10 cellular contexts compared by ENCODE assay signal in genomic region chr6:45555981-45556771, GRCh38.
A peak's percentile ranks its signal among the peaks of the same experiment; 100 is the strongest.
DNase-seq lines count a peak whose midpoint lies in the region; ATAC-seq, FAIRE-seq and TF ChIP-seq lines count a peak whose summit lies in the region.
"Had no signal": no experiment of that assay in that cellular context is flagged by ENCODE, and none has a peak within 500 bp of the region (broad histone marks: within the 10 kb centered on the region; RNA-seq: fewer than 3 reads in every experiment).

No MANE protein-coding gene starts in this region.

- POLR2A ChIA-PET in endothelial cell of umbilical vein (lab: Charles Lee): no interaction called here

- H3K4me2 ChIP-seq in endothelial cell of umbilical vein (ENCODE audit: insufficient read depth, low read length): peak overlapping the region; percentile 2

- H3K79me2 ChIP-seq in endothelial cell of umbilical vein (ENCODE audit: control insufficient read depth, insufficient read depth, low read length): no peaks in the 10 kb centered on the region

- H3K27ac ChIP-seq in endothelial cell of umbilical vein (ENCODE audit: insufficient read depth, low read depth, low read length): no peak overlapping the region
- peak overlapping the region; percentile 31 for H3K27ac ChIP-seq in muscle layer of duodenum (ENCODE audit: low read length)
- peak overlapping the region; percentile 74 for H3K27ac ChIP-seq in vagina

- no peak overlapping the region for H3K9ac ChIP-seq in endothelial cell of umbilical vein (replicated peaks; ENCODE audit: extremely low read depth, insufficient read depth, low read length)

- no peak for DNase-seq in activated naive CD8-positive, alpha-beta T cell treated with anti-CD3 and anti-CD28 coated beads, Interleukin-2, amount 50 U/mL, for 24 hours
- DNase-seq in activated naive CD8-positive, alpha-beta T cell treated with anti-CD3 and anti-CD28 coated beads for 36 hours: no peak
- DNase-seq in endothelial cell of umbilical vein (ENCODE audit: low read depth, low spot score) (no peak), vagina (ENCODE audit: extremely low spot score in 2 of 2) (peak in 1 of 2 donors; percentile 77), GF-D8 (lab: John Stamatoyannopoulos, UW) (no peak), AG08395 (ENCODE audit: low spot score) (no peak), HK-2 (ENCODE audit: unreplicated experiment) (no peak)
- DNase-seq: ACHN, NCI-H1092 treated with DMSO at 0.1 percent for 48 hours had no signal

- CTCF ChIA-PET in endothelial cell of umbilical vein (lab: Charles Lee): interaction anchor here (0.7 kb wide), 1 partner anchor 831 kb away, joined by 3 read pairs; no protein-coding TSS in a partner anchor

- no TSS peak for BruUV-seq in endothelial cell of umbilical vein (replicated peaks; lab: Mats Ljungman, UMichigan)

- H3K27me3 ChIP-seq in endothelial cell of umbilical vein (ENCODE audit: control insufficient read depth in 2 of 2, insufficient read depth in 2 of 2, low read length in 2 of 2) (peaks cover 11 to 24% of the 10 kb centered on the region in 2 experiments), muscle layer of duodenum (ENCODE audit: low read depth, low read length) (no peaks in the 10 kb centered on the region), vagina (no peaks in the 10 kb centered on the region)

- peaks cover 8% of the 10 kb centered on the region for H3K9me3 Mint-ChIP-seq in activated naive CD8-positive, alpha-beta T cell treated with anti-CD3 and anti-CD28 coated beads, Interleukin-2, amount 50 U/mL, for 24 hours
- H3K9me3 Mint-ChIP-seq in activated naive CD8-positive, alpha-beta T cell treated with anti-CD3 and anti-CD28 coated beads for 36 hours: no peaks in the 10 kb centered on the region

- no peak overlapping the region for H2AFZ ChIP-seq in endothelial cell of umbilical vein (ENCODE audit: low read depth, low read length)

- no peak overlapping the region for H3K4me3 Mint-ChIP-seq in activated naive CD8-positive, alpha-beta T cell treated with anti-CD3 and anti-CD28 coated beads, Interleukin-2, amount 50 U/mL, for 24 hours
- no peak overlapping the region for H3K4me3 Mint-ChIP-seq in activated naive CD8-positive, alpha-beta T cell treated with anti-CD3 and anti-CD28 coated beads for 36 hours

- H3K9me3 ChIP-seq in endothelial cell of umbilical vein (replicated peaks; ENCODE audit: control insufficient read depth, insufficient read depth, low read length) (no peaks in the 10 kb centered on the region), muscle layer of duodenum (ENCODE audit: control insufficient read depth in 1 of 2, low read length in 2 of 2) (no peaks in the 10 kb centered on the region), vagina (no peaks in the 10 kb centered on the region)

- ATAC-seq in activated naive CD8-positive, alpha-beta T cell treated with anti-CD3 and anti-CD28 coated beads, Interleukin-2, amount 50 U/mL, for 24 hours: no peak

- no peak overlapping the region for H3K4me3 ChIP-seq in endothelial cell of umbilical vein (replicated peaks in 1 of 3; ENCODE audit: insufficient read depth in 1 of 3, low read depth in 1 of 3, low read length in 3 of 3)
- H3K4me3 ChIP-seq in muscle layer of duodenum (ENCODE audit: low read depth in 1 of 2, low read length in 2 of 2): peak overlapping the region; percentile 16 to 45
- H3K4me3 ChIP-seq in vagina: peak overlapping the region; percentile 30 to 33

- H3K4me1 Mint-ChIP-seq in activated naive CD8-positive, alpha-beta T cell treated with anti-CD3 and anti-CD28 coated beads, Interleukin-2, amount 50 U/mL, for 24 hours: peaks cover 41% of the 10 kb centered on the region
- H3K4me1 Mint-ChIP-seq in activated naive CD8-positive, alpha-beta T cell treated with anti-CD3 and anti-CD28 coated beads for 36 hours: peaks cover 14% of the 10 kb centered on the region

- FAIRE-seq in endothelial cell of umbilical vein (lab: Jason Lieb, UNC): peak; percentile 8

- H3K36me3 ChIP-seq in endothelial cell of umbilical vein (ENCODE audit: control insufficient read depth in 2 of 2, extremely low read depth in 1 of 2, insufficient read depth in 2 of 2, low read length in 2 of 2) (no peaks in the 10 kb centered on the region), muscle layer of duodenum (ENCODE audit: control insufficient read depth in 1 of 2, insufficient read depth in 2 of 2, low read length in 2 of 2) (no peaks in the 10 kb centered on the region), vagina (no peaks in the 10 kb centered on the region)

- peak overlapping the region; percentile 9 for H3K27ac Mint-ChIP-seq in activated naive CD8-positive, alpha-beta T cell treated with anti-CD3 and anti-CD28 coated beads, Interleukin-2, amount 50 U/mL, for 24 hours
- H3K27ac Mint-ChIP-seq in activated naive CD8-positive, alpha-beta T cell treated with anti-CD3 and anti-CD28 coated beads for 36 hours: no peak overlapping the region

- TF ChIP-seq CTCF in endothelial cell of umbilical vein (IDR thresholded peaks at IDR 0.05; ENCODE audit: extremely low read depth in 1 of 2, insufficient read depth in 1 of 2, low read depth in 1 of 2, low read length in 2 of 2) (no peak), vagina (IDR thresholded peaks at IDR 0.05) (no peak)

- dilution Hi-C loops in endothelial cell of umbilical vein (cut with MboI; ENCODE audit: extremely low pct_ligation_motif_present, low sequenced_read_pairs): no loop called here

- no peaks in the 10 kb centered on the region for H3K9me1 ChIP-seq in endothelial cell of umbilical vein (replicated peaks; ENCODE audit: control insufficient read depth, extremely low read depth, insufficient read depth, low read length)

- H3K36me3 Mint-ChIP-seq in activated naive CD8-positive, alpha-beta T cell treated with anti-CD3 and anti-CD28 coated beads, Interleukin-2, amount 50 U/mL, for 24 hours (ENCODE audit: low read depth): peaks cover 2% of the 10 kb centered on the region
- H3K36me3 Mint-ChIP-seq in activated naive CD8-positive, alpha-beta T cell treated with anti-CD3 and anti-CD28 coated beads for 36 hours: no peaks in the 10 kb centered on the region

- H3K27me3 Mint-ChIP-seq in activated naive CD8-positive, alpha-beta T cell treated with anti-CD3 and anti-CD28 coated beads, Interleukin-2, amount 50 U/mL, for 24 hours: peaks cover 2% of the 10 kb centered on the region
- H3K27me3 Mint-ChIP-seq in activated naive CD8-positive, alpha-beta T cell treated with anti-CD3 and anti-CD28 coated beads for 36 hours: no peaks in the 10 kb centered on the region

- no peaks in the 10 kb centered on the region for H4K20me1 ChIP-seq in endothelial cell of umbilical vein (replicated peaks; ENCODE audit: control insufficient read depth, extremely low read depth, insufficient read depth, low read length)

- TF ChIP-seq POLR2A in endothelial cell of umbilical vein (IDR thresholded peaks at IDR 0.05; ENCODE audit: low read depth, low read length) (no peak), vagina (IDR thresholded peaks at IDR 0.05) (no peak)

- intact Hi-C loops in endothelial cell of umbilical vein (cut with micrococcal nuclease): loop anchor here (10.0 kb wide), 1 partner anchor 159 kb away; no protein-coding TSS in a partner anchor
- intact Hi-C loops in vagina (cut with DNase I): no loop called here

- H3K4me1 ChIP-seq in endothelial cell of umbilical vein (ENCODE audit: control insufficient read depth, extremely low read depth, insufficient read depth, low read length) (no peaks in the 10 kb centered on the region), muscle layer of duodenum (ENCODE audit: control insufficient read depth in 1 of 2, insufficient read depth in 2 of 2, low read length in 2 of 2) (no peaks in the 10 kb centered on the region), vagina (peaks cover 10% of the 10 kb centered on the region)

TF ChIP-seq in endothelial cell of umbilical vein, 7 proteins besides CTCF, POLR2A, EP300 and RAD21:
- no peak for TF ChIP-seq GATA2 (IDR thresholded peaks at IDR 0.05; ENCODE audit: insufficient read depth, insufficient read length, low read depth, low read length)
- TF ChIP-seq POLR2AphosphoS5 (IDR thresholded peaks at IDR 0.05; ENCODE audit: insufficient read depth, low read depth, low read length): no peak
- TF ChIP-seq EZH2 (IDR thresholded peaks at IDR 0.05; ENCODE audit: borderline replicate concordance, low read depth, low read length, severe bottlenecking): no peak
- no peak for TF ChIP-seq MYC (IDR thresholded peaks at IDR 0.05; ENCODE audit: low read depth, low read length)
- TF ChIP-seq, protein P1, sequence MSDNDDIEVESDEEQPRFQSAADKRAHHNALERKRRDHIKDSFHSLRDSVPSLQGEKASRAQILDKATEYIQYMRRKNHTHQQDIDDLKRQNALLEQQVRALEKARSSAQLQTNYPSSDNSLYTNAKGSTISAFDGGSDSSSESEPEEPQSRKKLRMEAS (IDR thresholded peaks at IDR 0.05; ENCODE audit: insufficient read depth, insufficient read length): no peak
- no peak for TF ChIP-seq JUN (IDR thresholded peaks at IDR 0.05; ENCODE audit: borderline replicate concordance, insufficient read depth, insufficient read length, low read depth)
- TF ChIP-seq FOS (IDR thresholded peaks at IDR 0.05; ENCODE audit: borderline replicate concordance, insufficient read depth, low read length): no peak

Comparison
In these comparisons a context has a peak if more than half of its experiments do, and no peak if none do; other contexts are left out.
1. H3K4me3 ChIP-seq: peak in muscle layer of duodenum (2 of 2) and vagina (2 of 2); none in endothelial cell of umbilical vein (0 of 3).